In the genomic region with DNA sequence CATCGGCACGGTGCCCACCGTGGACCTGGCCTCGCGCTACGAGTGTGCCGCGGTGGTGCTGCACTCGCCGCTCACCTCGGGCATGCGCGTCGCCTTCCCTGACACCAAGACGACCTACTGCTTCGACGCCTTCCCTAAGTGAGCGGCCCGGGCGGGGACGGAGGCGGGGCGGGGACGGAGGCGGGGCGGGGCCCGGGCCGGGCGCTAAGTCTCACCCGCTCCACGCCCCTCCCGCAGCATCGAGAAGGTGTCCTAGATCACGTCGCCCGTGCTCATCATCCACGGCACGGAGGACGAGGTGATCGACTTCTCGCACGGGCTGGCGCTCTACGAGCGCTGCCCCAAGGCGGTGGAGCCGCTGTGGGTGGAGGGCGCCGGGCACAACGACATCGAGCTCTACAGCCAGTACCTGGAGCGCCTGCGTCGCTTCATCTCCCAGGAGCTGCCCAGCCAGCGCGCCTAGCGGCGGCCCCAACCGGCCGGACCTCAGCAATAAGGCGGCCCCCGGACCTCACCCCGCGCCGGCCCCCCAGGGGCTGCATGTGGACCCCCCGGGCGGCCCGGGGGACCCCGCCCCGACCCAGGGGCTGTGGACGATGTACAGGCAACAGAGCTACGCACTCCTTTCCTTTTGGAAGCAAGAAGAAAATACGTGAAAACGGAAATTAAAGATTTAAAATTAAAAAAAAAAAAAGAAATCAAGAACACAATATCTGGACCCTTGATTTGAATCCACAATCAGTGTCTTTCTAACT, we compare ENCODE assay signal across 8 cellular contexts.
DNase-seq lines count a peak whose midpoint lies in the region; ATAC-seq and TF ChIP-seq lines count a peak whose summit lies in the region.
"Not testable (repeated sequence)": the region's sequence is repeated elsewhere in the genome, so short reads cannot be mapped to it uniquely, and the experiment has no call there.

No MANE protein-coding gene starts in this region.

- H3K4me2 ChIP-seq in PC-9 (peak overlapping the region; percentile 66), neural progenitor cell (peak overlapping the region; percentile 84)

- H3K4me1 Mint-ChIP-seq in activated CD8-positive, alpha-beta T cell treated with anti-CD3 and anti-CD28 coated beads for 36 hours (ENCODE audit: low read depth); brain; neural progenitor cell: not testable (repeated sequence)

- H3K27ac Mint-ChIP-seq in activated CD8-positive, alpha-beta T cell treated with anti-CD3 and anti-CD28 coated beads for 36 hours; brain; neural progenitor cell: not testable (repeated sequence)

- BruUV-seq in A673 (replicated peaks; lab: Mats Ljungman, UMichigan); PC-9 (replicated peaks; lab: Mats Ljungman, UMichigan): not testable (repeated sequence)

- H3K9me3 Mint-ChIP-seq in activated CD8-positive, alpha-beta T cell treated with anti-CD3 and anti-CD28 coated beads for 36 hours; brain; neural progenitor cell: not testable (repeated sequence)

- not testable (repeated sequence) for H3K9ac ChIP-seq in HUES64 (ENCODE audit: low read depth, low read length); neural progenitor cell

- POLR2A ChIA-PET in A673 (lab: Charles Lee; ENCODE audit: low non-redundant PET); PC-9 (lab: Charles Lee; ENCODE audit: unreplicated experiment); activated CD8-positive, alpha-beta T cell treated with anti-CD3 and anti-CD28 coated beads for 36 hours (lab: Charles Lee): not testable (repeated sequence)

- H3K27me3 ChIP-seq in A673 (replicated peaks; ENCODE audit: insufficient read depth, low read depth, low read length, poor library complexity) (peaks cover 19% of the 10 kb centered on the region), HUES64 (ENCODE audit: insufficient read depth, low read length) (peaks cover 59% of the 10 kb centered on the region), neural progenitor cell (peaks cover 36% of the 10 kb centered on the region)
- not testable (repeated sequence) for H3K27me3 ChIP-seq in PC-9 (ENCODE audit: insufficient read depth, low read depth); iPS DF 6.9 (ENCODE audit: control insufficient read depth, insufficient read depth, low read length)

- not testable (repeated sequence) for H3K9me3 ChIP-seq in A673 (ENCODE audit: low read depth, low read length, poor library complexity, severe bottlenecking); HUES64 (ENCODE audit: insufficient read depth, low read depth, low read length); PC-9 (ENCODE audit: insufficient read depth, low read depth); iPS DF 6.9 (ENCODE audit: control insufficient read depth, insufficient read depth, low read length); neural progenitor cell (ENCODE audit: low read depth)

- not testable (repeated sequence) for H3K27ac ChIP-seq in A673 (ENCODE audit: low read depth, low read length, poor library complexity, severe bottlenecking); HUES64 (ENCODE audit: low read depth, low read length); PC-9; iPS DF 6.9 (ENCODE audit: low read length); neural progenitor cell

- 0 out of 2 replicates have a peak overlapping the region, but pooled peaks have one; percentile 22 for H2AFZ ChIP-seq in PC-9
- H2AFZ ChIP-seq in neural progenitor cell (replicated peaks) = peak overlapping the region; percentile 85

- H3K4me3 ChIP-seq in A673 (ENCODE audit: low read depth, low read length, poor library complexity, severe bottlenecking) = not testable (repeated sequence)
- H3K4me3 ChIP-seq in HUES64 (ENCODE audit: low read length) (peak overlapping the region; percentile 51), PC-9 (peak overlapping the region; percentile 45; the same call in 1 of the 2 replicates), iPS DF 6.9 (ENCODE audit: low read length) (peak overlapping the region; percentile 47; the same call in 1 of the 2 replicates), neural progenitor cell (peak overlapping the region; percentile 50)

- H3K79me2 ChIP-seq in PC-9 (ENCODE audit: low read depth); neural progenitor cell (ENCODE audit: low read depth): not testable (repeated sequence)

- peak; percentile 44 for DNase-seq in A673 (ENCODE audit: low spot score)
- peak in 1 of 2 experiments; percentile 41 for DNase-seq in PC-9
- peak; percentile 62 for DNase-seq in activated CD8-positive, alpha-beta T cell treated with anti-CD3 and anti-CD28 coated beads for 36 hours
- not testable (repeated sequence) for DNase-seq in iPS DF 6.9 (ENCODE audit: low read depth, low spot score)
- DNase-seq in neural progenitor cell (ENCODE audit: low spot score) = peak; percentile 80
- DNase-seq in stimulated activated CD4-positive, alpha-beta T cell treated with anti-CD3 and anti-CD28 coated beads, TNF-alpha, amount 100 ng/mL, for 48 hours (ENCODE audit: low read depth in 3 of 3) = peak in 2 of 3 donors; percentile 28 to 51

- H3K27me3 Mint-ChIP-seq in activated CD8-positive, alpha-beta T cell treated with anti-CD3 and anti-CD28 coated beads for 36 hours = peaks cover 27% of the 10 kb centered on the region
- H3K27me3 Mint-ChIP-seq in brain = peaks cover 11% of the 10 kb centered on the region
- not testable (repeated sequence) for H3K27me3 Mint-ChIP-seq in neural progenitor cell (ENCODE audit: insufficient read depth, low read depth)

- WGBS in HUES64 = under 1% methylated on average over 45 of the region's 74 CpGs
- WGBS in iPS DF 6.9 (ENCODE audit: insufficient coverage, insufficient read length) = no CpG with 5 or more reads among the region's 74 CpGs

- peak overlapping the region; percentile 60 for H3K4me3 Mint-ChIP-seq in activated CD8-positive, alpha-beta T cell treated with anti-CD3 and anti-CD28 coated beads for 36 hours
- peak overlapping the region in 4 of 5 experiments; percentile 66 to 78 (median 72) for H3K4me3 Mint-ChIP-seq in brain
- peak overlapping the region; percentile 76 for H3K4me3 Mint-ChIP-seq in neural progenitor cell

- H3K4me1 ChIP-seq in A673 (ENCODE audit: insufficient read depth, low read length, poor library complexity, severe bottlenecking); HUES64 (ENCODE audit: insufficient read depth, low read length); PC-9 (replicated peaks; ENCODE audit: insufficient read depth); iPS DF 6.9 (ENCODE audit: control insufficient read depth, insufficient read depth, low read length); neural progenitor cell: not testable (repeated sequence)

- not testable (repeated sequence) for H3K36me3 Mint-ChIP-seq in activated CD8-positive, alpha-beta T cell treated with anti-CD3 and anti-CD28 coated beads for 36 hours (ENCODE audit: low read depth); brain; neural progenitor cell

- intact Hi-C loops in A673 (cut with micrococcal nuclease; ENCODE audit: unreplicated experiment); activated CD8-positive, alpha-beta T cell treated with anti-CD3 and anti-CD28 coated beads for 36 hours (cut with micrococcal nuclease): not testable (repeated sequence)
- intact Hi-C loops in PC-9 (cut with micrococcal nuclease; ENCODE audit: unreplicated experiment) = loop anchor here (10.0 kb wide), 1 partner anchor 619 kb away; no protein-coding TSS in a partner anchor

- H3K9me2 ChIP-seq in PC-9 (ENCODE audit: insufficient read depth) = not testable (repeated sequence)

- H4K20me1 ChIP-seq in PC-9 (ENCODE audit: insufficient read depth); neural progenitor cell (ENCODE audit: low read depth): not testable (repeated sequence)

- not testable (repeated sequence) for TF ChIP-seq CTCF in A673 (conservative IDR thresholded peaks at IDR 0.05; ENCODE audit: low read depth, low read length); PC-9 (conservative IDR thresholded peaks at IDR 0.05); activated CD8-positive, alpha-beta T cell treated with anti-CD3 and anti-CD28 coated beads for 36 hours (IDR thresholded peaks at IDR 0.05); brain (conservative IDR thresholded peaks at IDR 0.05)
- peak; percentile 8 for TF ChIP-seq CTCF in neural progenitor cell (IDR thresholded peaks at IDR 0.05)

- H3F3A ChIP-seq in PC-9 (ENCODE audit: insufficient read depth, low read depth); neural progenitor cell (ENCODE audit: low read depth): not testable (repeated sequence)

- peak; percentile 90 for ATAC-seq in activated CD8-positive, alpha-beta T cell treated with anti-CD3 and anti-CD28 coated beads for 36 hours

- H3K36me3 ChIP-seq in A673 (ENCODE audit: insufficient read depth, low read length, poor library complexity, severe bottlenecking); HUES64 (ENCODE audit: insufficient read depth, low read length); PC-9 (ENCODE audit: low read depth); iPS DF 6.9 (ENCODE audit: control insufficient read depth, insufficient read depth, low read length); neural progenitor cell: not testable (repeated sequence)

- CTCF ChIA-PET in A673 (lab: Charles Lee); activated CD8-positive, alpha-beta T cell treated with anti-CD3 and anti-CD28 coated beads for 36 hours (lab: Charles Lee): not testable (repeated sequence)
- CTCF ChIA-PET in PC-9 (lab: Charles Lee) = interaction anchor here (1.7 kb wide), 1 partner anchor 149 kb away, joined by 10 read pairs; no protein-coding TSS in a partner anchor
